Comparison of ENCODE assay signal across 21 cellular contexts in the genomic region with DNA sequence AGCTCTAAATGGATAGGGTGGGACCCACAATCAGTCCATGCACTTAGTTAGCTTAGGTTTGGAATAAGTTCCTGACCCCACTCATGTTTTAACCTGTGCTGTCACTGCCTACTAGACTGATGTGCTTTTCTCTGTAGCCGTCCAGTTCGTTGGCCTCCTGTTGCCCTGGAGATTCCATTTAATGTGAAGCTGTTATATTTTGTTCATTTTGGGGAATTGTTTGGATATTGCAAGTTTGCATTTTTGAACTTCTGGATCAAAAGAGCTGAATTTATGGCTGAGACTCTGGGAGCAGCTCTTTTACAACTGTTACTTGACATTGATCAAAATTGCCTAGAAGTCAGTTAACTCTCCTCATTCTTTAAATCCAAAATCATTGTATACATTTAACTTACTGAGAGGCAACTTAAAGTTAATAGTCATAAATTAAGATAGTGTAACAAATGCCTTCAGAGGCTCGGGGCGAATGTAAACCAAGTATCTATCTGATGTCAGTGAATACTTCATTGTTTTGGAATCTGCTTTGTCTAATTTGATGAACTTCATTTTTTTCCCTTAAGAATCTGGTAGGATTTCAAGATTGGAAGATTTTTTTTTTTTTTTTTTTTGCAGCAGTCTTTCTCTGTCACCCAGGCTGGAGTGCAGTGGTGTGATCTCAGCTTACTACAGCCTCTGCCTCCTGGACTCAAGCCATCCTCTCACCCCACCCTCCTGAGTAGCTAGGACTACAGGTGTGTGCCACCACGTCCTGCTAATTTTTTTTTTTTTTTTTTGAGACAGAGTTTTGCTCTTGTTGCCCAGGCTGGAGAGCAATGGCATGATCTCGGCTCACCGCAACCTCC. TPM values are rescaled to one million over a fixed set of nuclear protein-coding genes. Genes with fewer than 3 reads are reported as not detected.
A peak's percentile ranks its signal among the peaks of the same experiment; 100 is the strongest.
DNase-seq lines count a peak whose midpoint lies in the region; ATAC-seq and TF ChIP-seq lines count a peak whose summit lies in the region.
"Had no signal": no experiment of that assay in that cellular context is flagged by ENCODE, and none has a peak within 500 bp of the region (broad histone marks: within the 10 kb centered on the region; RNA-seq: fewer than 3 reads in every experiment).

No MANE protein-coding gene starts in this region.

- in situ Hi-C loops in IMR-90 (cut with MboI; ENCODE audit: low sequenced_read_pairs): loop anchor here (25.0 kb wide), 1 partner anchor 295 kb away; no protein-coding TSS in a partner anchor

- H2BK15ac ChIP-seq in IMR-90 (ENCODE audit: low read depth, low read length): no peak overlapping the region; the same call in 2 of the 3 replicates

- no peak overlapping the region for H2AK9ac ChIP-seq in IMR-90 (replicated peaks; ENCODE audit: low read depth, low read length, poor library complexity)

- H3K56ac ChIP-seq in IMR-90 (ENCODE audit: extremely low read depth, insufficient read depth, low read length): no peak overlapping the region

- 0 out of 2 replicates have a peak overlapping the region, but pooled peaks have one; percentile 40 for H2BK120ac ChIP-seq in IMR-90 (ENCODE audit: low read depth, low read length)

- H2AK5ac ChIP-seq in IMR-90 (ENCODE audit: low read depth, low read length): no peak overlapping the region

- peaks cover 4 to 15% of the 10 kb centered on the region in 2 experiments for H3K79me1 ChIP-seq in IMR-90 (ENCODE audit: low read depth in 1 of 2, low read length in 2 of 2)

- DNase-seq in EH (ENCODE audit: low read depth) (peak; percentile 34), IMR-90 (peak; percentile 54), dedifferentiated amniotic fluid mesenchymal stem cell (ENCODE audit: extremely low spot score) (peak; percentile 25), mesothelial cell of epicardium (ENCODE audit: low spot score in 2 of 2, unreplicated experiment in 2 of 2) (no peak), NCI-H1092 treated with DMSO at 0.1 percent for 48 hours (lab: John Stamatoyannopoulos, UW) (no peak), amniotic stem cell (lab: John Stamatoyannopoulos, UW) (no peak), Peyer's patch (no peak)
- DNase-seq: CD4-positive, alpha-beta T cell; COR-L47; DMS 273 treated with DMSO at 0.1 percent for 48 hours; DND-41; MV-4-11; NCI-H1694; NCI-H2081; NCI-H2171; NCI-H345; NCI-H524 treated with DMSO at 0.1 percent for 48 hours; NCI-H82 had no signal

- peaks cover 19% of the 10 kb centered on the region for H3K36me3 ChIP-seq in IMR-90 (ENCODE audit: control insufficient read depth, insufficient read depth, low read length)
- peaks cover 0 to 45% (median 0%) of the 10 kb centered on the region in 3 donors for H3K36me3 ChIP-seq in Peyer's patch

- peak overlapping the region; percentile 12; the same call in 1 of the 2 replicates for H3K4ac ChIP-seq in IMR-90 (ENCODE audit: low read depth, low read length)

- peaks cover 5% of the 10 kb centered on the region for H3K4me1 ChIP-seq in IMR-90 (ENCODE audit: control insufficient read depth, insufficient read depth, low read length)
- H3K4me1 ChIP-seq in Peyer's patch: no peaks in the 10 kb centered on the region
- H3K4me1 ChIP-seq: BLaER1 had no signal

- no peaks in the 10 kb centered on the region for H3K27me3 Mint-ChIP-seq in mesothelial cell of epicardium (ENCODE audit: low read depth)
- H3K27me3 Mint-ChIP-seq: CD4-positive, alpha-beta T cell had no signal

- no peaks in the 10 kb centered on the region for H3K9me1 ChIP-seq in IMR-90 (ENCODE audit: insufficient read depth, low read length)

- no peak for TF ChIP-seq POLR2A in IMR-90 (IDR thresholded peaks at IDR 0.05; ENCODE audit: low read depth, low read length)
- no peak for TF ChIP-seq POLR2A in Peyer's patch (IDR thresholded peaks at IDR 0.05)

- no peak overlapping the region for H2AFZ ChIP-seq in IMR-90 (replicated peaks; ENCODE audit: low read length, poor library complexity)

- peak overlapping the region; percentile 46; the same call in 1 of the 2 replicates for H3K4me2 ChIP-seq in IMR-90 (ENCODE audit: low read depth, low read length)
- H3K4me2 ChIP-seq: BLaER1 had no signal

- no peaks in the 10 kb centered on the region for H3K9me3 Mint-ChIP-seq in mesothelial cell of epicardium
- H3K9me3 Mint-ChIP-seq: CD4-positive, alpha-beta T cell had no signal

- no peak overlapping the region for H3K9ac ChIP-seq in IMR-90 (ENCODE audit: low read depth, low read length)
- H3K9ac ChIP-seq: BLaER1 had no signal

- no peak overlapping the region for H4K91ac ChIP-seq in IMR-90 (ENCODE audit: insufficient read depth, low read depth, low read length)

- H3K4me3 Mint-ChIP-seq in mesothelial cell of epicardium: no peak overlapping the region
- H3K4me3 Mint-ChIP-seq: CD4-positive, alpha-beta T cell had no signal

- peak overlapping the region; percentile 18 for H3K18ac ChIP-seq in IMR-90 (ENCODE audit: low read depth, low read length)

- ATAC-seq in IMR-90 (ENCODE audit: low read depth): peak; percentile 69
- ATAC-seq: Right ventricle myocardium inferior had no signal

- dilution Hi-C loops in IMR-90 (cut with HindIII; ENCODE audit: low sequenced_read_pairs, unreplicated experiment): no loop called here

- POLR2A ChIA-PET in IMR-90 (lab: Charles Lee; ENCODE audit: unreplicated experiment): no interaction called here

- peak overlapping the region; percentile 63; the same call in 1 of the 2 replicates for H3K27ac ChIP-seq in IMR-90 (ENCODE audit: insufficient read depth, low read length)
- H3K27ac ChIP-seq in Peyer's patch: no peak overlapping the region
- H3K27ac ChIP-seq: BLaER1, SJSA1 had no signal

- CTCF ChIA-PET in IMR-90 (lab: Yijun Ruan, JAX): interaction anchor here (1.4 kb wide), 1 partner anchor 8 kb away, joined by 5 read pairs; no protein-coding TSS in a partner anchor

- H4K8ac ChIP-seq in IMR-90 (ENCODE audit: low read depth in 2 of 2, low read length in 2 of 2): peak overlapping the region in 1 of 2 experiments; percentile 16; a peak in 2 of 4 replicates

- peaks cover 42% of the 10 kb centered on the region for H3K36me3 Mint-ChIP-seq in mesothelial cell of epicardium

- TF ChIP-seq RAD21 in IMR-90 (IDR thresholded peaks at IDR 0.05; ENCODE audit: low read length): no peak

- H3K4me3 ChIP-seq in IMR-90 (ENCODE audit: insufficient read depth, low read depth, low read length) (no peak overlapping the region), Peyer's patch (no peak overlapping the region)
- H3K4me3 ChIP-seq: BLaER1, SJSA1 had no signal

- no peak overlapping the region for H2BK20ac ChIP-seq in IMR-90 (ENCODE audit: low read depth, low read length)

- H3K4me1 Mint-ChIP-seq in mesothelial cell of epicardium: peaks cover 10% of the 10 kb centered on the region

- H4K20me1 ChIP-seq in IMR-90 (ENCODE audit: insufficient read depth, low read length): no peaks in the 10 kb centered on the region
- H4K20me1 ChIP-seq: BLaER1 had no signal

- TF ChIP-seq CTCF in IMR-90 (conservative IDR thresholded peaks at IDR 0.05; ENCODE audit: low read depth, low read length): no peak
- no peak for TF ChIP-seq CTCF in mesothelial cell of epicardium (IDR thresholded peaks at IDR 0.05; ENCODE audit: unreplicated experiment)
- no peak for TF ChIP-seq CTCF in Peyer's patch (IDR thresholded peaks at IDR 0.05)

- no peak overlapping the region for H3K14ac ChIP-seq in IMR-90 (replicated peaks; ENCODE audit: low read depth, low read length)

- no peaks in the 10 kb centered on the region for H3K9me3 ChIP-seq in IMR-90 (ENCODE audit: control insufficient read depth, insufficient read depth, low read length)
- H3K9me3 ChIP-seq in Peyer's patch: no peaks in the 10 kb centered on the region
- H3K9me3 ChIP-seq: BLaER1, SJSA1 had no signal

- no peak overlapping the region for H2BK5ac ChIP-seq in IMR-90 (ENCODE audit: low read depth, low read length, poor library complexity, severe bottlenecking)

- intact Hi-C loops in IMR-90 (cut with micrococcal nuclease): no loop called here

- peak overlapping the region; percentile 73 for H3K27ac Mint-ChIP-seq in mesothelial cell of epicardium
- H3K27ac Mint-ChIP-seq: CD4-positive, alpha-beta T cell had no signal

- no TSS peak for BruUV-seq in IMR-90 (replicated peaks; lab: Mats Ljungman, UMichigan)

- peak overlapping the region; percentile 11 for H4K5ac ChIP-seq in IMR-90 (ENCODE audit: low read depth, low read length)

- peak overlapping the region; percentile 17; the same call in 1 of the 2 replicates for H3K23ac ChIP-seq in IMR-90 (ENCODE audit: low read depth, low read length)

- H3K27me3 ChIP-seq in IMR-90 (ENCODE audit: control insufficient read depth, insufficient read depth, low read length): no peaks in the 10 kb centered on the region
- no peaks in the 10 kb centered on the region for H3K27me3 ChIP-seq in Peyer's patch
- H3K27me3 ChIP-seq: BLaER1, SJSA1 had no signal

- no CpG with 5 or more reads among the region's 7 CpGs for WGBS in IMR-90 (ENCODE audit: extremely low coverage in 2 of 2, insufficient read length in 1 of 2), 2 experiments

TF ChIP-seq in IMR-90, 13 proteins besides CTCF, POLR2A, EP300 and RAD21:
- TF ChIP-seq, protein P1, sequence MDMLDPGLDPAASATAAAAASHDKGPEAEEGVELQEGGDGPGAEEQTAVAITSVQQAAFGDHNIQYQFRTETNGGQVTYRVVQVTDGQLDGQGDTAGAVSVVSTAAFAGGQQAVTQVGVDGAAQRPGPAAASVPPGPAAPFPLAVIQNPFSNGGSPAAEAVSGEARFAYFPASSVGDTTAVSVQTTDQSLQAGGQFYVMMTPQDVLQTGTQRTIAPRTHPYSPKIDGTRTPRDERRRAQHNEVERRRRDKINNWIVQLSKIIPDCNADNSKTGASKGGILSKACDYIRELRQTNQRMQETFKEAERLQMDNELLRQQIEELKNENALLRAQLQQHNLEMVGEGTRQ (IDR thresholded peaks at IDR 0.05; ENCODE audit: low read depth, low read length): no peak
- TF ChIP-seq MAFK (IDR thresholded peaks at IDR 0.05; ENCODE audit: low read depth, low read length): peak; percentile 46

RNA-seq across cellular contexts. Expression of a gene that starts 38.1 kb away (rescaled TPM):
- total RNA-seq in IMR-90 (2012; rRNA removed) (16.3 and 21.4 TPM in 2 replicates), mesothelial cell of epicardium (18.9 to 19.8 TPM (median 19.2 TPM) in 3 replicates), Peyer's patch (10 to 100 TPM in 3 of 4 donors, 1 to 10 TPM in 1; 7.4 to 21.9 (median 17.4) TPM)
- 3.9 and 5.7 TPM in 2 replicates for polyA plus RNA-seq in IMR-90 (2012; rRNA removed)
- 0.84 and 1.6 TPM in 2 replicates for polyA plus RNA-seq in IMR-90 (2012; cell fraction: cytosol; rRNA removed)
- 0.77 and 4.0 TPM in 2 replicates for polyA plus RNA-seq in IMR-90 (2012; cell fraction: nucleus; rRNA removed; ENCODE audit: low replicate concordance)

RNA-seq across cellular contexts. Expression of a gene that starts 57.9 kb away (rescaled TPM):
- total RNA-seq in IMR-90 (2012; rRNA removed) (64.5 and 89.4 TPM in 2 replicates), mesothelial cell of epicardium (73.5 to 77.7 TPM (median 76.6 TPM) in 3 replicates), Peyer's patch (100 to 1,000 TPM in 1 of 4 donors, 10 to 100 TPM in 3; 78.9 to 109 (median 84.4) TPM)
- 25.5 and 33.7 TPM in 2 replicates for polyA plus RNA-seq in IMR-90 (2012; rRNA removed)
- polyA plus RNA-seq in IMR-90 (2012; cell fraction: cytosol; rRNA removed): 7.5 and 8.0 TPM in 2 replicates
- 12.8 and 56.1 TPM in 2 replicates for polyA plus RNA-seq in IMR-90 (2012; cell fraction: nucleus; rRNA removed; ENCODE audit: low replicate concordance)

Comparison
In these comparisons a context has a peak if more than half of its experiments do, and no peak if none do; other contexts are left out.
1. DNase-seq: peak in EH (single experiment), IMR-90 (single experiment) and dedifferentiated amniotic fluid mesenchymal stem cell (single experiment); none in mesothelial cell of epicardium (0 of 2), NCI-H1092 treated with DMSO at 0.1 percent for 48 hours (single experiment), amniotic stem cell (single experiment) and Peyer's patch (0 of 3).